9 cellular contexts compared by ENCODE assay signal in genomic region chr20:31716818-31717477, GRCh38. TPM values are rescaled to one million over a fixed set of nuclear protein-coding genes. Genes with fewer than 3 reads are reported as not detected.
DNase-seq lines count a peak whose midpoint lies in the region; ATAC-seq, FAIRE-seq and TF ChIP-seq lines count a peak whose summit lies in the region.
"Had no signal": no experiment of that assay in that cellular context is flagged by ENCODE, and none has a peak within 500 bp of the region (broad histone marks: within the 10 kb centered on the region; RNA-seq: fewer than 3 reads in every experiment).

No MANE protein-coding gene starts in this region.

- ATAC-seq in HG02678 (IDR thresholded peaks at IDR 0.05; ENCODE audit: unreplicated experiment), result peak; percentile 14
- no peak for ATAC-seq in naive B cell (ENCODE audit: low read depth in 2 of 2)
- no peak for ATAC-seq in GM21528 (IDR thresholded peaks at IDR 0.05; ENCODE audit: low FRiP score, unreplicated experiment)

- TF ChIP-seq POLR2A in lower leg skin (IDR thresholded peaks at IDR 0.05), result no peak

- no peak overlapping the region for H3K4me3 ChIP-seq in astrocyte (ENCODE audit: insufficient read depth, low read depth, low read length)
- H3K4me3 ChIP-seq in lower leg skin (ENCODE audit: low read depth, poor library complexity, severe bottlenecking), result no peak overlapping the region

- peaks cover 20% of the 10 kb centered on the region for H3K36me3 ChIP-seq in astrocyte (ENCODE audit: insufficient read depth, low read length)

- intact Hi-C loops in Calu3 (cut with micrococcal nuclease; ENCODE audit: unreplicated experiment), result no loop called here
- intact Hi-C loops in lower leg skin (cut with DNase I; ENCODE audit: low total_unique reads), result no loop called here

- no peak for FAIRE-seq in astrocyte (lab: Jason Lieb, UNC)

- H3K4me2 ChIP-seq in astrocyte (ENCODE audit: low read length), result peak overlapping the region; percentile 45

- H2AFZ ChIP-seq in astrocyte (ENCODE audit: low read depth, low read length), result no peak overlapping the region

- H3K9ac ChIP-seq in astrocyte (ENCODE audit: low read length), result no peak overlapping the region

- H3K79me2 ChIP-seq in astrocyte (ENCODE audit: insufficient read depth, low read length), result peaks cover 90% of the 10 kb centered on the region

- H3K27ac ChIP-seq in astrocyte (ENCODE audit: low read depth, low read length), result no peak overlapping the region

- H3K27me3 ChIP-seq in astrocyte (ENCODE audit: insufficient read depth, low read length), result no peaks in the 10 kb centered on the region

- no TSS peak for BruUV-seq in Calu3 (replicated peaks; lab: Mats Ljungman, UMichigan)

- 45 to 53% methylated on average over 5 of the region's 5 CpGs for whole genome bisulfite sequencing in lower leg skin, 2 donors

- CTCF ChIA-PET in Calu3 (lab: Charles Lee), result interaction anchor here (0.5 to 9.5 kb wide), 6 partner anchors 11 to 160 kb away, joined by 3 to 84 read pairs (median 4); no protein-coding TSS in a partner anchor

- H3K9me3 Mint-ChIP-seq in Calu3 (ENCODE audit: low read depth, unreplicated experiment) (no peaks in the 10 kb centered on the region), astrocyte (ENCODE audit: unreplicated experiment) (no peaks in the 10 kb centered on the region), naive B cell (no peaks in the 10 kb centered on the region)

- H3K4me1 ChIP-seq in astrocyte (ENCODE audit: insufficient read depth, low read length), result peaks cover 76% of the 10 kb centered on the region

- no peaks in the 10 kb centered on the region for H3K9me3 ChIP-seq in astrocyte (ENCODE audit: insufficient read depth, low read depth, low read length)

- H3K4me3 Mint-ChIP-seq in Calu3 (ENCODE audit: low read depth, unreplicated experiment), result peak overlapping the region; percentile 97
- peak overlapping the region; percentile 52 for H3K4me3 Mint-ChIP-seq in astrocyte (ENCODE audit: unreplicated experiment)
- peak overlapping the region in 3 of 8 donors; percentile 1 to 52 (median 41) for H3K4me3 Mint-ChIP-seq in naive B cell

- peaks cover 76% of the 10 kb centered on the region for H3K4me1 Mint-ChIP-seq in Calu3 (ENCODE audit: low read depth, unreplicated experiment)
- H3K4me1 Mint-ChIP-seq in astrocyte (ENCODE audit: low read depth, unreplicated experiment), result peaks cover 71% of the 10 kb centered on the region
- H3K4me1 Mint-ChIP-seq in naive B cell, result peaks cover 61 to 85% (median 65%) of the 10 kb centered on the region in 3 donors

- peaks cover 21% of the 10 kb centered on the region for H4K20me1 ChIP-seq in astrocyte (ENCODE audit: insufficient read depth, low read length)

- TF ChIP-seq CTCF in Calu3 (IDR thresholded peaks at IDR 0.05; ENCODE audit: unreplicated experiment) (no peak), astrocyte (IDR thresholded peaks at IDR 0.05; ENCODE audit: insufficient read depth, low read depth, low read length) (no peak), lower leg skin (IDR thresholded peaks at IDR 0.05) (no peak)

- no peak for DNase-seq in Calu3
- DNase-seq in astrocyte (ENCODE audit: low read depth), result no peak
- no peak for DNase-seq in naive B cell
- DNase-seq in OCI-M2 (lab: John Stamatoyannopoulos, UW; ENCODE audit: unreplicated experiment), result no peak
- DNase-seq in iPS-NIHi7 (ENCODE audit: extremely low spot score), result no peak
- no peak for DNase-seq in lower leg skin (ENCODE audit: low spot score in 2 of 2)
- DNase-seq: activated CD4-positive, CD25-positive, alpha-beta regulatory T cell treated with anti-CD3 and anti-CD28 coated beads, Interleukin-2, amount 50 U/mL, for 72 hours had no signal

- H3K27me3 Mint-ChIP-seq in Calu3 (ENCODE audit: unreplicated experiment) (no peaks in the 10 kb centered on the region), astrocyte (ENCODE audit: low read depth, unreplicated experiment) (no peaks in the 10 kb centered on the region), naive B cell (no peaks in the 10 kb centered on the region)

- H3K36me3 Mint-ChIP-seq in Calu3 (ENCODE audit: insufficient read depth, unreplicated experiment) (peaks cover 98% of the 10 kb centered on the region), astrocyte (ENCODE audit: low read depth, unreplicated experiment) (peaks cover 44% of the 10 kb centered on the region), naive B cell (peaks cover 5 to 16% of the 10 kb centered on the region in 2 donors)

- H3K27ac Mint-ChIP-seq in Calu3 (ENCODE audit: unreplicated experiment), result peak overlapping the region; percentile 94
- H3K27ac Mint-ChIP-seq in astrocyte (ENCODE audit: unreplicated experiment), result peak overlapping the region; percentile 34
- H3K27ac Mint-ChIP-seq in naive B cell, result peak overlapping the region in 4 of 6 donors; percentile 37 to 79 (median 60)

RNA-seq across cellular contexts. Expression of gene BCL2L1, which starts 5.7 kb away (rescaled TPM):
- 290 and 321 TPM in 2 replicates for total RNA-seq in Calu3 (2022)
- 103 and 149 TPM in 2 replicates for total RNA-seq in astrocyte
- polyA plus RNA-seq in naive B cell (ENCODE audit: low read depth in 6 of 6), result 10 to 100 TPM in 1 of 6 donors, 1 to 10 TPM in 5; 6.2 to 13.0 (median 8.9) TPM
- total RNA-seq in lower leg skin, result 100 to 1,000 TPM; 115 to 152 (median 125) TPM

RNA-seq across cellular contexts. Expression of gene TPX2, which starts 22.1 kb away (rescaled TPM):
- total RNA-seq in Calu3 (2022), result 157 and 179 TPM in 2 replicates
- 31.7 and 41.6 TPM in 2 replicates for total RNA-seq in astrocyte
- under 1 TPM in 5 of 6 donors, not detected in 1; 0.08 to 0.44 (median 0.18) TPM for polyA plus RNA-seq in naive B cell (ENCODE audit: low read depth in 6 of 6)
- 10 to 100 TPM in 1 of 4 donors, 1 to 10 TPM in 3; 5.9 to 10.2 (median 7.3) TPM for total RNA-seq in lower leg skin

Comparison
In these comparisons a context has a peak if more than half of its experiments do, and no peak if none do; other contexts are left out.
1. H3K27ac Mint-ChIP-seq: peak in every context shown above with its lines; median percentile 94 in Calu3; 60 in naive B cell; 34 in astrocyte.